Comparison of ENCODE assay signal across 32 cellular contexts in genomic region chr19:45917421-45918091, GRCh38. TPM values are rescaled to one million over a fixed set of nuclear protein-coding genes. Genes with fewer than 3 reads are reported as not detected.
A peak's percentile ranks its signal among the peaks of the same experiment; 100 is the strongest.
DNase-seq lines count a peak whose midpoint lies in the region; ATAC-seq and TF ChIP-seq lines count a peak whose summit lies in the region.
"Had no signal": no experiment of that assay in that cellular context is flagged by ENCODE, and none has a peak within 500 bp of the region (broad histone marks: within the 10 kb centered on the region; RNA-seq: fewer than 3 reads in every experiment).

No MANE protein-coding gene starts in this region.

- H3K27ac Mint-ChIP-seq in activated CD4-positive, alpha-beta T cell treated with anti-CD3 and anti-CD28 coated beads, Interleukin-2, amount 10 ng/mL, durations not matched to agents 7 days and 5 days, result peak overlapping the region; percentile 85
- H3K27ac Mint-ChIP-seq in activated naive CD8-positive, alpha-beta T cell treated with anti-CD3 and anti-CD28 coated beads, Interleukin-2, amount 50 U/mL, for 24 hours, result no peak overlapping the region
- H3K27ac Mint-ChIP-seq: activated naive CD8-positive, alpha-beta T cell; CD4-positive, CD25-positive, alpha-beta regulatory T cell; HFFc6; memory B cell; neural progenitor cell had no signal

- POLR2A ChIA-PET in activated CD4-positive, alpha-beta T cell treated with anti-CD3 and anti-CD28 coated beads, Interleukin-2, amount 10 ng/mL, durations not matched to agents 7 days and 5 days (lab: Charles Lee), result interaction anchor here (0.6 kb wide), 1 partner anchor 101 kb away, joined by 3 read pairs; no protein-coding TSS in a partner anchor

- ATAC-seq in activated naive CD8-positive, alpha-beta T cell treated with anti-CD3 and anti-CD28 coated beads, Interleukin-2, amount 50 U/mL, for 24 hours, result peak; percentile 31
- ATAC-seq in right lobe of liver, result no peak
- ATAC-seq: K562, left lobe of liver, right cardiac atrium, Right ventricle myocardium inferior had no signal

- H3K36me3 Mint-ChIP-seq in activated CD4-positive, alpha-beta T cell treated with anti-CD3 and anti-CD28 coated beads, Interleukin-2, amount 10 ng/mL, durations not matched to agents 7 days and 5 days (ENCODE audit: low read depth), result no peaks in the 10 kb centered on the region
- no peaks in the 10 kb centered on the region for H3K36me3 Mint-ChIP-seq in activated naive CD8-positive, alpha-beta T cell treated with anti-CD3 and anti-CD28 coated beads, Interleukin-2, amount 50 U/mL, for 24 hours (ENCODE audit: low read depth)
- H3K36me3 Mint-ChIP-seq: activated naive CD8-positive, alpha-beta T cell; CD4-positive, CD25-positive, alpha-beta regulatory T cell; memory B cell; neural progenitor cell had no signal

- H3K27me3 Mint-ChIP-seq in activated CD4-positive, alpha-beta T cell treated with anti-CD3 and anti-CD28 coated beads, Interleukin-2, amount 10 ng/mL, durations not matched to agents 7 days and 5 days, result peaks cover 7% of the 10 kb centered on the region
- H3K27me3 Mint-ChIP-seq in activated naive CD8-positive, alpha-beta T cell treated with anti-CD3 and anti-CD28 coated beads, Interleukin-2, amount 50 U/mL, for 24 hours, result peaks cover 20% of the 10 kb centered on the region

- no peaks in the 10 kb centered on the region for H3K9me3 ChIP-seq in KOPT-K1 (ENCODE audit: insufficient read depth, low read length, poor library complexity, severe bottlenecking)
- H3K9me3 ChIP-seq in right lobe of liver, result no peaks in the 10 kb centered on the region
- H3K9me3 ChIP-seq: ascending aorta, stomach, tibial artery had no signal

- 8% methylated on average over 4 of the region's 4 CpGs for WGBS in right lobe of liver (ENCODE audit: insufficient coverage, low coverage, low lambda C conversion rate, missing lambda C conversion rate)

- intact Hi-C loops in right lobe of liver (cut with DNase I), result no loop called here

- no peaks in the 10 kb centered on the region for H3K4me1 ChIP-seq in right lobe of liver
- H3K4me1 ChIP-seq: ascending aorta, neural progenitor cell, stomach, tibial artery had no signal

- H3K9me3 Mint-ChIP-seq in activated CD4-positive, alpha-beta T cell treated with anti-CD3 and anti-CD28 coated beads, Interleukin-2, amount 10 ng/mL, durations not matched to agents 7 days and 5 days, result no peaks in the 10 kb centered on the region
- no peaks in the 10 kb centered on the region for H3K9me3 Mint-ChIP-seq in activated naive CD8-positive, alpha-beta T cell treated with anti-CD3 and anti-CD28 coated beads, Interleukin-2, amount 50 U/mL, for 24 hours
- H3K9me3 Mint-ChIP-seq: HFFc6, memory B cell, neural progenitor cell had no signal

- no peak for TF ChIP-seq CTCF in right lobe of liver (IDR thresholded peaks at IDR 0.05)

- no peaks in the 10 kb centered on the region for H3K27me3 ChIP-seq in right lobe of liver
- H3K27me3 ChIP-seq: ascending aorta, cardiac muscle cell, neural progenitor cell had no signal

- no peak overlapping the region for H3K4me3 ChIP-seq in right lobe of liver
- H3K4me3 ChIP-seq: ascending aorta, cardiac muscle cell, GM23248, K562, neural progenitor cell, stomach, tibial artery had no signal

- DNase-seq in activated CD4-positive, alpha-beta T cell treated with anti-CD3 and anti-CD28 coated beads, Interleukin-2, amount 10 ng/mL, durations not matched to agents 7 days and 5 days, result peak; percentile 47
- DNase-seq in activated CD4-positive, alpha-beta T cell treated with anti-CD3 and anti-CD28 coated beads, Interleukin-2, amount 50 U/mL, for 4 hours, result no peak
- no peak for DNase-seq in activated naive CD8-positive, alpha-beta T cell treated with anti-CD3 and anti-CD28 coated beads, Interleukin-2, amount 50 U/mL, for 24 hours
- DNase-seq in pons (ENCODE audit: low spot score) (peak; percentile 96), right lobe of liver (no peak), H4 (ENCODE audit: low spot score) (no peak), T1000 (lab: John Stamatoyannopoulos, UW) (no peak)
- DNase-seq: activated CD8-positive, alpha-beta memory T cell treated with anti-CD3 and anti-CD28 coated beads, Interleukin-2, amount 50 U/mL, for 48 hours; effector CD4-positive, alpha-beta T cell; glutamatergic neuron; GM23248; HFFc6; NCI-H1092 treated with DMSO at 0.1 percent for 48 hours; NCI-H187; NCI-H2171 treated with DMSO at 0.1 percent for 48 hours; NCI-H510A treated with DMSO at 0.1 percent for 48 hours; right cardiac atrium; stimulated activated CD4-positive, alpha-beta T cell treated with anti-CD3 and anti-CD28 coated beads, Interleukin-1b, Interleukin-23, amount 100 ng/mL, for 48 hours; stomach; tibial artery had no signal

- CTCF ChIA-PET in activated CD4-positive, alpha-beta T cell treated with anti-CD3 and anti-CD28 coated beads, Interleukin-2, amount 10 ng/mL, durations not matched to agents 7 days and 5 days (lab: Charles Lee), result interaction anchor here (0.8 to 2.2 kb wide), 2 partner anchors 10 to 14 kb away, joined by 3 to 6 read pairs; no protein-coding TSS in a partner anchor

- H3K4me3 Mint-ChIP-seq in activated CD4-positive, alpha-beta T cell treated with anti-CD3 and anti-CD28 coated beads, Interleukin-2, amount 10 ng/mL, durations not matched to agents 7 days and 5 days, result peak overlapping the region; percentile 41
- H3K4me3 Mint-ChIP-seq in activated naive CD8-positive, alpha-beta T cell treated with anti-CD3 and anti-CD28 coated beads, Interleukin-2, amount 50 U/mL, for 24 hours, result no peak overlapping the region
- H3K4me3 Mint-ChIP-seq: activated naive CD8-positive, alpha-beta T cell; CD4-positive, CD25-positive, alpha-beta regulatory T cell; HFFc6; memory B cell; neural progenitor cell had no signal

- H3K27ac ChIP-seq in KOPT-K1 (ENCODE audit: low read depth, low read length, poor library complexity, severe bottlenecking), result peak overlapping the region; percentile 68
- H3K27ac ChIP-seq in right lobe of liver, result no peak overlapping the region
- H3K27ac ChIP-seq: ascending aorta, cardiac muscle cell, epithelial cell of prostate, GM23248, neural progenitor cell, stomach, tibial artery had no signal

- H3K36me3 ChIP-seq in KOPT-K1 (ENCODE audit: insufficient read depth, low read length) (no peaks in the 10 kb centered on the region), right lobe of liver (no peaks in the 10 kb centered on the region)
- H3K36me3 ChIP-seq: ascending aorta, cardiac muscle cell, neural progenitor cell, stomach, tibial artery had no signal

- peaks cover 44% of the 10 kb centered on the region for H3K4me1 Mint-ChIP-seq in activated CD4-positive, alpha-beta T cell treated with anti-CD3 and anti-CD28 coated beads, Interleukin-2, amount 10 ng/mL, durations not matched to agents 7 days and 5 days
- peaks cover 8% of the 10 kb centered on the region for H3K4me1 Mint-ChIP-seq in activated naive CD8-positive, alpha-beta T cell treated with anti-CD3 and anti-CD28 coated beads, Interleukin-2, amount 50 U/mL, for 24 hours
- H3K4me1 Mint-ChIP-seq: memory B cell had no signal

- no peak for TF ChIP-seq POLR2A in right lobe of liver (IDR thresholded peaks at IDR 0.05)

RNA-seq across cellular contexts. Expression of gene NANOS2, which starts 3.0 kb away (rescaled TPM):
- total RNA-seq in activated CD4-positive, alpha-beta T cell treated with anti-CD3 and anti-CD28 coated beads, Interleukin-2, amount 10 ng/mL, durations not matched to agents 7 days and 5 days, result not detected
- not detected for total RNA-seq in right lobe of liver
- total RNA-seq in H4 (2014; rRNA removed; shearing (Covaris generic)), result not detected in 2 replicates
- total RNA-seq: ascending aorta; cardiac muscle cell; CD4-positive, CD25-positive, alpha-beta regulatory T cell; GM23248; HFFc6; K562; left lobe of liver; M059J; right cardiac atrium; Right ventricle myocardium inferior; stomach had no signal

RNA-seq across cellular contexts. Expression of gene MYPOP, which starts 15.1 kb away (rescaled TPM):
- total RNA-seq in activated CD4-positive, alpha-beta T cell treated with anti-CD3 and anti-CD28 coated beads, Interleukin-2, amount 10 ng/mL, durations not matched to agents 7 days and 5 days, result 10 to 100 TPM in 1 of 2 experiments, 1 to 10 TPM in 1; 9.7 to 11.4 TPM
- total RNA-seq in right lobe of liver, result 1 to 10 TPM; 2.5 to 5.2 (median 3.9) TPM
- 0.52 and 0.78 TPM in 2 replicates for total RNA-seq in H4 (2014; rRNA removed; shearing (Covaris generic))

RNA-seq across cellular contexts. Expression of gene IRF2BP1, which starts 31.6 kb away (rescaled TPM):
- total RNA-seq in activated CD4-positive, alpha-beta T cell treated with anti-CD3 and anti-CD28 coated beads, Interleukin-2, amount 10 ng/mL, durations not matched to agents 7 days and 5 days, result 10 to 100 TPM; 17.5 to 19.1 TPM
- 10 to 100 TPM; 12.8 to 21.5 (median 15.5) TPM for total RNA-seq in right lobe of liver
- 8.7 and 13.0 TPM in 2 replicates for total RNA-seq in H4 (2014; rRNA removed; shearing (Covaris generic))

RNA-seq across cellular contexts. Expression of gene FOXA3, which starts 53.4 kb away (rescaled TPM):
- not detected for total RNA-seq in activated CD4-positive, alpha-beta T cell treated with anti-CD3 and anti-CD28 coated beads, Interleukin-2, amount 10 ng/mL, durations not matched to agents 7 days and 5 days
- total RNA-seq in right lobe of liver, result 10 to 100 TPM; 18.2 to 36.1 (median 25.3) TPM
- 0.31 TPM in 1 of 2 replicates, not detected in the other for total RNA-seq in H4 (2014; rRNA removed; shearing (Covaris generic))
- total RNA-seq: ascending aorta; CD4-positive, CD25-positive, alpha-beta regulatory T cell; GM23248; HFFc6; right cardiac atrium; Right ventricle myocardium inferior had no signal

RNA-seq across cellular contexts. Expression of gene SYMPK, which starts 54.6 kb away (rescaled TPM):
- 10 to 100 TPM; 91.0 to 98.0 TPM for total RNA-seq in activated CD4-positive, alpha-beta T cell treated with anti-CD3 and anti-CD28 coated beads, Interleukin-2, amount 10 ng/mL, durations not matched to agents 7 days and 5 days
- 10 to 100 TPM; 31.1 to 50.1 (median 42.0) TPM for total RNA-seq in right lobe of liver
- 13.2 and 17.7 TPM in 2 replicates for total RNA-seq in H4 (2014; rRNA removed; shearing (Covaris generic))

Comparison
In these comparisons a context has a peak if more than half of its experiments do, and no peak if none do; other contexts are left out.
1. DNase-seq: peak in activated CD4-positive, alpha-beta T cell treated with anti-CD3 and anti-CD28 coated beads, Interleukin-2, amount 10 ng/mL, durations not matched to agents 7 days and 5 days (single experiment) and pons (single experiment); none in activated CD4-positive, alpha-beta T cell treated with anti-CD3 and anti-CD28 coated beads, Interleukin-2, amount 50 U/mL, for 4 hours (0 of 2), activated naive CD8-positive, alpha-beta T cell treated with anti-CD3 and anti-CD28 coated beads, Interleukin-2, amount 50 U/mL, for 24 hours (single experiment), right lobe of liver (0 of 3), H4 (single experiment) and T1000 (single experiment).